In genomic region chr3:56494679-56495322, GRCh38 we compare ENCODE assay signal across 8 cellular contexts. TPM values are rescaled to one million over a fixed set of nuclear protein-coding genes. Genes with fewer than 3 reads are reported as not detected.
DNase-seq lines count a peak whose midpoint lies in the region; FAIRE-seq and TF ChIP-seq lines count a peak whose summit lies in the region.

No MANE protein-coding gene starts in this region.

- peak; percentile 1 for DNase-seq in GM06990 (ENCODE audit: extremely low read depth, insufficient read length)
- peak; percentile 80 to 90 for DNase-seq in HAP-1 (ENCODE audit: low spot score in 2 of 2)
- DNase-seq in MG63: peak; percentile 60
- peak; percentile 82 to 93 for DNase-seq in SJCRH30
- peak in 3 of 4 experiments; percentile 5 to 54 (median 40) for DNase-seq in activated naive CD4-positive, alpha-beta T cell (lab: John Stamatoyannopoulos, UW)
- DNase-seq in globus pallidus (ENCODE audit: low spot score): peak; percentile 56
- DNase-seq in pons (ENCODE audit: low spot score): peak; percentile 76
- DNase-seq in urothelium cell line (ENCODE audit: low spot score): peak; percentile 85

- no peaks in the 10 kb centered on the region for H3K36me3 ChIP-seq in GM06990 (ENCODE audit: control insufficient read depth, insufficient read depth, low read length)
- no peaks in the 10 kb centered on the region for H3K36me3 ChIP-seq in HAP-1 (replicated peaks)
- H3K36me3 ChIP-seq in MG63: no peaks in the 10 kb centered on the region
- H3K36me3 ChIP-seq in SJCRH30: no peaks in the 10 kb centered on the region

- H3K4me3 ChIP-seq in GM06990 (replicated peaks; ENCODE audit: low read depth, low read length) (no peak overlapping the region), HAP-1 (no peak overlapping the region), MG63 (no peak overlapping the region), SJCRH30 (no peak overlapping the region)

- no peak for FAIRE-seq in urothelium cell line (lab: Jason Lieb, UNC)

- no peaks in the 10 kb centered on the region for H3K4me1 ChIP-seq in HAP-1
- H3K4me1 ChIP-seq in SJCRH30: no peaks in the 10 kb centered on the region

- TF ChIP-seq CTCF in GM06990 (IDR thresholded peaks at IDR 0.05; ENCODE audit: insufficient read depth, low read length, poor library complexity, severe bottlenecking): peak; percentile 97

- in situ Hi-C loops in HAP-1 (cut with MboI; ENCODE audit: low sequenced_read_pairs): no loop called here

- H3K27ac ChIP-seq in SJCRH30: no peak overlapping the region

- H3K27me3 ChIP-seq in GM06990 (replicated peaks; ENCODE audit: control insufficient read depth, insufficient read depth, low read length) (no peaks in the 10 kb centered on the region), HAP-1 (ENCODE audit: low read depth) (peaks cover 46% of the 10 kb centered on the region), MG63 (no peaks in the 10 kb centered on the region), SJCRH30 (no peaks in the 10 kb centered on the region)

- H3K9me3 ChIP-seq in HAP-1 (no peaks in the 10 kb centered on the region), MG63 (no peaks in the 10 kb centered on the region), SJCRH30 (replicated peaks) (no peaks in the 10 kb centered on the region)

RNA-seq across cellular contexts. Expression of gene ERC2, which starts 26.5 kb away (rescaled TPM):
- not detected in 2 replicates for total RNA-seq in MG63 (2014; rRNA removed; shearing (Covaris generic); ENCODE audit: low replicate concordance)
- total RNA-seq in SJCRH30 (2014; rRNA removed; shearing (Covaris generic)): 6.3 and 9.3 TPM in 2 replicates

Comparison
In these comparisons a context has a peak if more than half of its experiments do, and no peak if none do; other contexts are left out.
1. DNase-seq: peak in every context shown above with its lines; median percentile 88 in SJCRH30; 85 in HAP-1; 85 in urothelium cell line; 76 in pons; 60 in MG63; 56 in globus pallidus; 40 in activated naive CD4-positive, alpha-beta T cell; 1 in GM06990.